1 cellular context compared by ENCODE assay signal in genomic region chr16:78297066-78297666, GRCh38.
A peak's percentile ranks its signal among the peaks of the same experiment; 100 is the strongest.
TF ChIP-seq lines count a peak whose summit lies in the region.

No MANE protein-coding gene starts in this region.

TF ChIP-seq in HepG2, 621 proteins besides CTCF, POLR2A, EP300 and RAD21 (continued from another document and continues in another):
- TF ChIP-seq HIC2 (CRISPR knock-in tag; IDR thresholded peaks at IDR 0.05; ENCODE audit: low read depth) (no peak), SNAPC2 (CRISPR knock-in tag; IDR thresholded peaks at IDR 0.05) (peak; percentile 86), ZNF331 (CRISPR knock-in tag; IDR thresholded peaks at IDR 0.05) (peak; percentile 99), ZNF280B (CRISPR knock-in tag; IDR thresholded peaks at IDR 0.05; ENCODE audit: borderline replicate concordance) (no peak), ZNF20 (CRISPR knock-in tag; IDR thresholded peaks at IDR 0.05) (no peak), CREBL2 (CRISPR knock-in tag; IDR thresholded peaks at IDR 0.05; ENCODE audit: borderline replicate concordance) (no peak), IRF1 (CRISPR knock-in tag; IDR thresholded peaks at IDR 0.05; ENCODE audit: low read depth) (no peak; the same call in 1 of the 2 replicates), TFDP2 (CRISPR knock-in tag; IDR thresholded peaks at IDR 0.05) (peak; percentile 85), PATZ1 (CRISPR knock-in tag; IDR thresholded peaks at IDR 0.05) (peak; percentile 99), ZNF879 (CRISPR knock-in tag; IDR thresholded peaks at IDR 0.05) (peak; percentile 85; the same call in 1 of the 2 replicates), AGO2 (optimal IDR thresholded peaks at IDR 0.05; ENCODE audit: low read depth, low read length) (no peak), AFF4 (CRISPR knock-in tag; IDR thresholded peaks at IDR 0.05) (peak; percentile 55; the same call in 1 of the 2 replicates), PHF5A (CRISPR knock-in tag; IDR thresholded peaks at IDR 0.05; ENCODE audit: low read depth, unreplicated experiment) (peak; percentile 93), PAX8 (CRISPR knock-in tag; IDR thresholded peaks at IDR 0.05; ENCODE audit: borderline replicate concordance) (no peak), ZNF512B (CRISPR knock-in tag; IDR thresholded peaks at IDR 0.05; ENCODE audit: borderline replicate concordance) (no peak), ZNF24 (IDR thresholded peaks at IDR 0.05) (peak; percentile 75), MAX (IDR thresholded peaks at IDR 0.05) (peak; percentile 95), POGZ (CRISPR knock-in tag; IDR thresholded peaks at IDR 0.05) (peak; percentile 100), SP5 (CRISPR knock-in tag; IDR thresholded peaks at IDR 0.05; ENCODE audit: borderline replicate concordance, low read depth) (peak; percentile 95), ZSCAN12 (CRISPR knock-in tag; IDR thresholded peaks at IDR 0.05) (0 out of 2 replicates have a peak, but pooled peaks have one; percentile 8), FLYWCH1 (CRISPR knock-in tag; IDR thresholded peaks at IDR 0.05) (no peak), HOMEZ (CRISPR knock-in tag; IDR thresholded peaks at IDR 0.05; ENCODE audit: low read depth) (peak; percentile 100), ZNF30 (CRISPR knock-in tag; IDR thresholded peaks at IDR 0.05) (no peak), CHD2 (IDR thresholded peaks at IDR 0.05; ENCODE audit: low read depth, low read length) (peak; percentile 44; the same call in 1 of the 2 replicates), TMF1 (CRISPR knock-in tag; IDR thresholded peaks at IDR 0.05; ENCODE audit: low read depth) (no peak), GMEB1 (CRISPR knock-in tag; IDR thresholded peaks at IDR 0.05; ENCODE audit: borderline replicate concordance) (peak; percentile 68; the same call in 1 of the 2 replicates), ELF1 (CRISPR knock-in tag; IDR thresholded peaks at IDR 0.05) (peak; percentile 39; the same call in 1 of the 2 replicates), REL (CRISPR knock-in tag; conservative IDR thresholded peaks at IDR 0.05) (no peak), AGO1 (IDR thresholded peaks at IDR 0.05; ENCODE audit: low read depth, low read length, poor library complexity, severe bottlenecking) (no peak), MZF1 (CRISPR knock-in tag; IDR thresholded peaks at IDR 0.05; ENCODE audit: borderline replicate concordance) (0 out of 2 replicates have a peak, but pooled peaks have one; percentile 19), DNMT1 (CRISPR knock-in tag; IDR thresholded peaks at IDR 0.05) (0 out of 2 replicates have a peak, but pooled peaks have one; percentile 38), HNF4G (IDR thresholded peaks at IDR 0.05; ENCODE audit: borderline replicate concordance, low read depth, low read length) (peak; percentile 98), HNF4G (CRISPR knock-in tag; IDR thresholded peaks at IDR 0.05; ENCODE audit: borderline replicate concordance, low read depth) (peak; percentile 97), MEF2D (CRISPR knock-in tag; IDR thresholded peaks at IDR 0.05) (peak; percentile 96), CBX5 (CRISPR knock-in tag; IDR thresholded peaks at IDR 0.05; ENCODE audit: borderline replicate concordance) (peak; percentile 99), MBNL3 (CRISPR knock-in tag; conservative IDR thresholded peaks at IDR 0.05) (peak; percentile 82; the same call in 1 of the 2 replicates), NR2F1 (CRISPR knock-in tag; IDR thresholded peaks at IDR 0.05) (peak; percentile 88 to 95)
